ENCODE assay signal across 8 cellular contexts in the genomic region with DNA sequence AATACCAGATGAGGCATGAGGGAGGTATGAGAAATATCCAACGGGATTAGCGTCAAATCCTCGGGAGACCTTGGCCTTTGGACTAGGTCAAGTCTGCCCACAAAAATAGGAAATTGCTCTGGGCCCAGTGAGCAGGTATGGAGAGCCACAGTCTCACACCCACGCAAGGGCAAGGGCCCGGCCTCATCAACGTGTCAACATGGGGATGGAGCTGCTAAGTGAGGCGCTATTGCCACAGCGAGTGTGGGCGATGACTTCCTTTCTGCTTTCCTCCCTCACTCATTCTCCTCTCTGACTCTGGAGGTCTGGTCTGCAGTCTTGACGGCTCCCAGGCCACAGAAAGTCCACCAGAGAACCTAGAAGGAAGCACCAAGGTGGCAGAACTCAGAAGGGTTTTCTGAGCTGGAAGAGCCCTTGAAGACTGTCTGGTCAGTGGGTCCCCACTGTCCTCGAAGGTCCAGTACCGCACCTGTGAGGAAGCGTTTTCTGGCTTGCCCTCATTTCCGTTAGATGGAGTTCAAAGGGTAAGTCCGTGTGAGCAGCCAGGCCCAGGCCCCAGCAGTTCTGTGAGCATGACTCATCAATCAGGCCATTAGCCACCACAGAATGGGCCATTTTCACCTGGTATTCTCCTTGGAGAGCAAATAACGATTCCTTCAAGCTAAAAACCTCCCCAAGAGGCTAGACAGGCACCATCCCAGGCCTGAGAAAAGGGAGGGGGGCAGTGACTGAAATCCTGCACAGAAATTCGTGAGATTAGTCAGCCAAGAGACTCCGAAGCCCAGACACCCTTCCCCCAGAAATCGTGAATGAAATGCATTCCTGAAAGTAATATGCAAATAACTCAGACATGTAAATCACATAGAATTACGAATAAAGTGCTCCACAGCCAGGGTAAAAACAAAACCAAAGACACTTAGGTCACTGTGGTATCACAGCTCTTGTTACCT.
A peak's percentile ranks its signal among the peaks of the same experiment; 100 is the strongest.
DNase-seq lines count a peak whose midpoint lies in the region; ATAC-seq and TF ChIP-seq lines count a peak whose summit lies in the region.
"Had no signal": no experiment of that assay in that cellular context is flagged by ENCODE, and none has a peak within 500 bp of the region (broad histone marks: within the 10 kb centered on the region; RNA-seq: fewer than 3 reads in every experiment).

No MANE protein-coding gene starts in this region.

- peak; percentile 81 for ATAC-seq in GM18861 (IDR thresholded peaks at IDR 0.05; ENCODE audit: unreplicated experiment)
- ATAC-seq in HG02571 (IDR thresholded peaks at IDR 0.05; ENCODE audit: unreplicated experiment): peak; percentile 69
- peak; percentile 89 to 90 for ATAC-seq in natural killer cell treated with Interleukin-12 subunit alpha and Interleukin-12 subunit beta and Interleukin-15 and Interleukin-18, amount 100 ng/mL, for 72 hours

- H3K27ac Mint-ChIP-seq in natural killer cell treated with Interleukin-12 subunit alpha and Interleukin-12 subunit beta and Interleukin-15 and Interleukin-18, amount 100 ng/mL, for 72 hours: peak overlapping the region; percentile 91 to 96

- H3K9me3 Mint-ChIP-seq in natural killer cell treated with Interleukin-12 subunit alpha and Interleukin-12 subunit beta and Interleukin-15 and Interleukin-18, amount 100 ng/mL, for 72 hours: no peaks in the 10 kb centered on the region

- TF ChIP-seq CTCF in brain microvascular endothelial cell (IDR thresholded peaks at IDR 0.05; ENCODE audit: low read depth, low read length, missing control alignments): no peak

- H3K27me3 Mint-ChIP-seq in natural killer cell treated with Interleukin-12 subunit alpha and Interleukin-12 subunit beta and Interleukin-15 and Interleukin-18, amount 100 ng/mL, for 72 hours: peaks cover 0 to 2% of the 10 kb centered on the region in 2 donors

- H3K36me3 ChIP-seq in brain microvascular endothelial cell (replicated peaks): no peaks in the 10 kb centered on the region
- H3K36me3 ChIP-seq: adrenal gland had no signal

- H3K4me1 Mint-ChIP-seq in natural killer cell treated with Interleukin-12 subunit alpha and Interleukin-12 subunit beta and Interleukin-15 and Interleukin-18, amount 100 ng/mL, for 72 hours (ENCODE audit: low read depth in 2 of 2): peaks cover 38 to 40% of the 10 kb centered on the region in 2 donors

- no peak overlapping the region for H3K4me3 ChIP-seq in brain microvascular endothelial cell (ENCODE audit: low read depth, low read length)
- H3K4me3 ChIP-seq: adrenal gland had no signal

- H3K36me3 Mint-ChIP-seq in natural killer cell treated with Interleukin-12 subunit alpha and Interleukin-12 subunit beta and Interleukin-15 and Interleukin-18, amount 100 ng/mL, for 72 hours: no peaks in the 10 kb centered on the region

- in situ Hi-C loops in brain microvascular endothelial cell (cut with HindIII; ENCODE audit: low pct_ligation_motif_present, low sequenced_read_pairs): no loop called here

- H3K27me3 ChIP-seq in brain microvascular endothelial cell (replicated peaks): no peaks in the 10 kb centered on the region
- H3K27me3 ChIP-seq: adrenal gland had no signal

- peak overlapping the region; percentile 82 for H3K27ac ChIP-seq in brain microvascular endothelial cell

- H3K4me3 Mint-ChIP-seq in natural killer cell treated with Interleukin-12 subunit alpha and Interleukin-12 subunit beta and Interleukin-15 and Interleukin-18, amount 100 ng/mL, for 72 hours: peak overlapping the region; percentile 82

- peak; percentile 52 for DNase-seq in NCI-H69 (lab: John Stamatoyannopoulos, UW)
- peak; percentile 71 for DNase-seq in brain microvascular endothelial cell
- DNase-seq in natural killer cell treated with Interleukin-12 subunit alpha and Interleukin-12 subunit beta and Interleukin-15 and Interleukin-18, amount 100 ng/mL, for 72 hours (ENCODE audit: low spot score): peak; percentile 86
- no peak for DNase-seq in ureter (ENCODE audit: low spot score)
- no peak for DNase-seq in NCI-H2171 (lab: John Stamatoyannopoulos, UW)

Comparison
In these comparisons a context has a peak if more than half of its experiments do, and no peak if none do; other contexts are left out.
1. DNase-seq: peak in NCI-H69 (single experiment), brain microvascular endothelial cell (single experiment) and natural killer cell treated with Interleukin-12 subunit alpha and Interleukin-12 subunit beta and Interleukin-15 and Interleukin-18, amount 100 ng/mL, for 72 hours (single experiment); none in ureter (single experiment) and NCI-H2171 (single experiment).
2. Peak in every context shown above with its lines, with median percentiles within 50 percentile points of each other: ATAC-seq.